In genomic region chr15:101351736-101352135, GRCh38 we compare ENCODE assay signal across 14 cellular contexts. TPM values are rescaled to one million over a fixed set of nuclear protein-coding genes. Genes with fewer than 3 reads are reported as not detected.
A peak's percentile ranks its signal among the peaks of the same experiment; 100 is the strongest.
DNase-seq lines count a peak whose midpoint lies in the region; ATAC-seq and TF ChIP-seq lines count a peak whose summit lies in the region.
"Had no signal": no experiment of that assay in that cellular context is flagged by ENCODE, and none has a peak within 500 bp of the region (broad histone marks: within the 10 kb centered on the region; RNA-seq: fewer than 3 reads in every experiment).

No MANE protein-coding gene starts in this region.

- TF ChIP-seq CTCF in foreskin fibroblast (IDR thresholded peaks at IDR 0.05; ENCODE audit: low read depth, low read length): no peak

- ATAC-seq in GM18909 (IDR thresholded peaks at IDR 0.05; ENCODE audit: poor library complexity, unreplicated experiment) (peak; percentile 61), GM18867 (IDR thresholded peaks at IDR 0.05; ENCODE audit: unreplicated experiment) (no peak)
- ATAC-seq: GM23338, HCT116 had no signal

- H3K4me3 ChIP-seq in foreskin fibroblast (ENCODE audit: low read depth in 1 of 2, low read length in 2 of 2): no peak overlapping the region
- H3K4me3 ChIP-seq: GM23338 had no signal

- DNase-seq in cerebellar cortex (ENCODE audit: low spot score) (peak; percentile 5), renal cortical epithelial cell (ENCODE audit: low read depth) (peak; percentile 27), foreskin fibroblast (no peak)
- no peak for DNase-seq in activated T-cell treated with anti-CD3 and anti-CD28 coated beads, Interleukin-2, amount 50 U/mL, for 1 hour
- DNase-seq: C1 segment of cervical spinal cord; Caco-2; CD4-positive, alpha-beta memory T cell; DMS 273 treated with DMSO at 0.1 percent for 48 hours; DMS79 treated with DMSO at 0.1 percent for 48 hours; H9 had no signal

RNA-seq across cellular contexts. Expression of gene SNRPA1, which starts 56.7 kb away (rescaled TPM):
- 12.7 and 23.2 TPM in 2 replicates for total RNA-seq in renal cortical epithelial cell

Comparison
In these comparisons a context has a peak if more than half of its experiments do, and no peak if none do; other contexts are left out.
1. DNase-seq: peak in cerebellar cortex (single experiment) and renal cortical epithelial cell (single experiment); none in foreskin fibroblast (0 of 2) and activated T-cell treated with anti-CD3 and anti-CD28 coated beads, Interleukin-2, amount 50 U/mL, for 1 hour (single experiment).